Comparison of ENCODE assay signal across 1 cellular context in the genomic region with DNA sequence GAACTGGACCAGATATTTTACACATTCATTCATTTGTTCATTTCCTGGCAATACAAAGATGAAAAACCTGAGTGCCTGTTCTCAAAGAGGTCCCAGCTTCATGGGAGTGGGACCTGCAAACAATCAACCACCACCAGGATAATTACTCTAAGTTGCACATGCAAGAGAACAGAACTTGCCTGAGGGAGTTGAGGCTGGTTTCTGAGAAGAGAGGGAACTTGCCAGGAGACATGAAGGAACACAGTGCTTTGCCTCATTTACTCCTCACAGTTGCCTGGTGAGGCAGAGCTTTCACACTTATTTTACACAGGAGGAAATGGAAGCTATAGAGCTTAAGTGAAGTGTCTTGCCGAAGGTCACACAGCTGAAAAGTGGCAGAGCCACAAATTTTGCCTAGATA.
TF ChIP-seq lines count a peak whose summit lies in the region.

No MANE protein-coding gene starts in this region.

TF ChIP-seq in WTC11, 78 proteins besides CTCF, POLR2A, EP300 and RAD21 (continued from another document):
- TF ChIP-seq, protein P1, sequence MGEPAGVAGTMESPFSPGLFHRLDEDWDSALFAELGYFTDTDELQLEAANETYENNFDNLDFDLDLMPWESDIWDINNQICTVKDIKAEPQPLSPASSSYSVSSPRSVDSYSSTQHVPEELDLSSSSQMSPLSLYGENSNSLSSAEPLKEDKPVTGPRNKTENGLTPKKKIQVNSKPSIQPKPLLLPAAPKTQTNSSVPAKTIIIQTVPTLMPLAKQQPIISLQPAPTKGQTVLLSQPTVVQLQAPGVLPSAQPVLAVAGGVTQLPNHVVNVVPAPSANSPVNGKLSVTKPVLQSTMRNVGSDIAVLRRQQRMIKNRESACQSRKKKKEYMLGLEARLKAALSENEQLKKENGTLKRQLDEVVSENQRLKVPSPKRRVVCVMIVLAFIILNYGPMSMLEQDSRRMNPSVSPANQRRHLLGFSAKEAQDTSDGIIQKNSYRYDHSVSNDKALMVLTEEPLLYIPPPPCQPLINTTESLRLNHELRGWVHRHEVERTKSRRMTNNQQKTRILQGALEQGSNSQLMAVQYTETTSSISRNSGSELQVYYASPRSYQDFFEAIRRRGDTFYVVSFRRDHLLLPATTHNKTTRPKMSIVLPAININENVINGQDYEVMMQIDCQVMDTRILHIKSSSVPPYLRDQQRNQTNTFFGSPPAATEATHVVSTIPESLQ (CRISPR knock-in tag; IDR thresholded peaks at IDR 0.05), result no peak
- TF ChIP-seq, protein P2, sequence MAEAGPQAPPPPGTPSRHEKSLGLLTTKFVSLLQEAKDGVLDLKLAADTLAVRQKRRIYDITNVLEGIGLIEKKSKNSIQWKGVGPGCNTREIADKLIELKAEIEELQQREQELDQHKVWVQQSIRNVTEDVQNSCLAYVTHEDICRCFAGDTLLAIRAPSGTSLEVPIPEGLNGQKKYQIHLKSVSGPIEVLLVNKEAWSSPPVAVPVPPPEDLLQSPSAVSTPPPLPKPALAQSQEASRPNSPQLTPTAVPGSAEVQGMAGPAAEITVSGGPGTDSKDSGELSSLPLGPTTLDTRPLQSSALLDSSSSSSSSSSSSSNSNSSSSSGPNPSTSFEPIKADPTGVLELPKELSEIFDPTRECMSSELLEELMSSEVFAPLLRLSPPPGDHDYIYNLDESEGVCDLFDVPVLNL (CRISPR knock-in tag; IDR thresholded peaks at IDR 0.05; ENCODE audit: borderline replicate concordance, low read depth), result no peak
- TF ChIP-seq, protein P3, sequence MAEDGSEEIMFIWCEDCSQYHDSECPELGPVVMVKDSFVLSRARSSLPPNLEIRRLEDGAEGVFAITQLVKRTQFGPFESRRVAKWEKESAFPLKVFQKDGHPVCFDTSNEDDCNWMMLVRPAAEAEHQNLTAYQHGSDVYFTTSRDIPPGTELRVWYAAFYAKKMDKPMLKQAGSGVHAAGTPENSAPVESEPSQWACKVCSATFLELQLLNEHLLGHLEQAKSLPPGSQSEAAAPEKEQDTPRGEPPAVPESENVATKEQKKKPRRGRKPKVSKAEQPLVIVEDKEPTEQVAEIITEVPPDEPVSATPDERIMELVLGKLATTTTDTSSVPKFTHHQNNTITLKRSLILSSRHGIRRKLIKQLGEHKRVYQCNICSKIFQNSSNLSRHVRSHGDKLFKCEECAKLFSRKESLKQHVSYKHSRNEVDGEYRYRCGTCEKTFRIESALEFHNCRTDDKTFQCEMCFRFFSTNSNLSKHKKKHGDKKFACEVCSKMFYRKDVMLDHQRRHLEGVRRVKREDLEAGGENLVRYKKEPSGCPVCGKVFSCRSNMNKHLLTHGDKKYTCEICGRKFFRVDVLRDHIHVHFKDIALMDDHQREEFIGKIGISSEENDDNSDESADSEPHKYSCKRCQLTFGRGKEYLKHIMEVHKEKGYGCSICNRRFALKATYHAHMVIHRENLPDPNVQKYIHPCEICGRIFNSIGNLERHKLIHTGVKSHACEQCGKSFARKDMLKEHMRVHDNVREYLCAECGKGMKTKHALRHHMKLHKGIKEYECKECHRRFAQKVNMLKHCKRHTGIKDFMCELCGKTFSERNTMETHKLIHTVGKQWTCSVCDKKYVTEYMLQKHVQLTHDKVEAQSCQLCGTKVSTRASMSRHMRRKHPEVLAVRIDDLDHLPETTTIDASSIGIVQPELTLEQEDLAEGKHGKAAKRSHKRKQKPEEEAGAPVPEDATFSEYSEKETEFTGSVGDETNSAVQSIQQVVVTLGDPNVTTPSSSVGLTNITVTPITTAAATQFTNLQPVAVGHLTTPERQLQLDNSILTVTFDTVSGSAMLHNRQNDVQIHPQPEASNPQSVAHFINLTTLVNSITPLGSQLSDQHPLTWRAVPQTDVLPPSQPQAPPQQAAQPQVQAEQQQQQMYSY (CRISPR knock-in tag; IDR thresholded peaks at IDR 0.05), result no peak
TF ChIP-seq in WTC11: peak in this region for 0.
